In genomic region chr7:149090397-149091195, GRCh38 we compare ENCODE assay signal across 1 cellular context.
TF ChIP-seq lines count a peak whose summit lies in the region.

A gene with protein sequence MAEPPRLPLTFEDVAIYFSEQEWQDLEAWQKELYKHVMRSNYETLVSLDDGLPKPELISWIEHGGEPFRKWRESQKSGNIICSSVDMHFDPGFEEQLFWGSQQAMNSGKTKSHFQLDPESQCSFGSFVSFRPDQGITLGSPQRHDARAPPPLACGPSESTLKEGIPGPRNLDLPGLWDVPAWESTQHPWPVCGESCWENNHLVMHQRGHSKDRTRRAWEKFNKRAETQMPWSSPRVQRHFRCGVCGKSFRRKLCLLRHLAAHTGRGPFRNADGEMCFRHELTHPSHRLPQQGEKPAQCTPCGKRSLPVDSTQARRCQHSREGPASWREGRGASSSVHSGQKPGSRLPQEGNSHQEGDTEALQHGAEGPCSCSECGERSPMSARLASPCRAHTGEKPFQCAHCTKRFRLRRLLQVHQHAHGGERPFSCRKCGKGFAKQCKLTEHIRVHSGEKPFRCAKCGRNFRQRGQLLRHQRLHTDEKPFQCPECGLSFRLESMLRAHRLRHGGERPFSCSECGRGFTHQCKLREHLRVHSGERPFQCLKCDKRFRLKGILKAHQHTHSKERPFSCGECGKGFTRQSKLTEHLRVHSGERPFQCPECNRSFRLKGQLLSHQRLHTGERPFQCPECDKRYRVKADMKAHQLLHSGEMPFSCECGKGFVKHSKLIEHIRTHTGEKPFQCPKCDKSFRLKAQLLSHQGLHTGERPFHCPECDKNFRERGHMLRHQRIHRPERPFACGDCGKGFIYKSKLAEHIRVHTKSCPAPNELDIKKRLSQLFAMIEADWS (minus strand): TSS chr7:149090718. CDS start chr7:149090640, 78 bp downstream.

TF ChIP-seq in K562, 482 proteins besides CTCF, POLR2A, EP300 and RAD21 (continued from another document and continues in another):
- TF ChIP-seq, protein P1, sequence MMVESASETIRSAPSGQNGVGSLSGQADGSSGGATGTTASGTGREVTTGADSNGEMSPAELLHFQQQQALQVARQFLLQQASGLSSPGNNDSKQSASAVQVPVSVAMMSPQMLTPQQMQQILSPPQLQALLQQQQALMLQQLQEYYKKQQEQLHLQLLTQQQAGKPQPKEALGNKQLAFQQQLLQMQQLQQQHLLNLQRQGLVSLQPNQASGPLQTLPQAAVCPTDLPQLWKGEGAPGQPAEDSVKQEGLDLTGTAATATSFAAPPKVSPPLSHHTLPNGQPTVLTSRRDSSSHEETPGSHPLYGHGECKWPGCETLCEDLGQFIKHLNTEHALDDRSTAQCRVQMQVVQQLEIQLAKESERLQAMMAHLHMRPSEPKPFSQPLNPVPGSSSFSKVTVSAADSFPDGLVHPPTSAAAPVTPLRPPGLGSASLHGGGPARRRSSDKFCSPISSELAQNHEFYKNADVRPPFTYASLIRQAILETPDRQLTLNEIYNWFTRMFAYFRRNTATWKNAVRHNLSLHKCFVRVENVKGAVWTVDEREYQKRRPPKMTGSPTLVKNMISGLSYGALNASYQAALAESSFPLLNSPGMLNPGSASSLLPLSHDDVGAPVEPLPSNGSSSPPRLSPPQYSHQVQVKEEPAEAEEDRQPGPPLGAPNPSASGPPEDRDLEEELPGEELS (CRISPR knock-in tag; IDR thresholded peaks at IDR 0.05; ENCODE audit: borderline replicate concordance) = no peak
- 0 out of 2 replicates have a peak, but pooled peaks have one; percentile 10 for TF ChIP-seq NFRKB (IDR thresholded peaks at IDR 0.05; ENCODE audit: low read depth)
- peak; percentile 79; the same call in 1 of the 2 replicates for TF ChIP-seq ZNF263 (CRISPR knock-in tag; IDR thresholded peaks at IDR 0.05; ENCODE audit: borderline replicate concordance)
- TF ChIP-seq ID3 (CRISPR knock-in tag; IDR thresholded peaks at IDR 0.05) = no peak
- TF ChIP-seq ID3 (tag; IDR thresholded peaks at IDR 0.05) = peak; percentile 76; the same call in 1 of the 2 replicates
- TF ChIP-seq PHF8 (IDR thresholded peaks at IDR 0.05; ENCODE audit: borderline replicate concordance, low read length) = peak; percentile 99
- peak; percentile 66; the same call in 1 of the 2 replicates for TF ChIP-seq ZNF830 (CRISPR knock-in tag; IDR thresholded peaks at IDR 0.05)
- TF ChIP-seq ZNF134 (CRISPR knock-in tag; conservative IDR thresholded peaks at IDR 0.05) = no peak
- no peak for TF ChIP-seq TAF15 (IDR thresholded peaks at IDR 0.05; ENCODE audit: low read depth, low read length)
- no peak for TF ChIP-seq NR4A1 (CRISPR knock-in tag; IDR thresholded peaks at IDR 0.05)
- no peak for TF ChIP-seq NR4A1 (tag; IDR thresholded peaks at IDR 0.05)
- no peak for TF ChIP-seq NFYB (IDR thresholded peaks at IDR 0.05; ENCODE audit: extremely low read depth, insufficient read length)
- TF ChIP-seq CBFB (CRISPR knock-in tag; IDR thresholded peaks at IDR 0.05) = no peak
- TF ChIP-seq SETDB1 (IDR thresholded peaks at IDR 0.05; ENCODE audit: low read length) = no peak
- TF ChIP-seq ETS2 (tag; IDR thresholded peaks at IDR 0.05; ENCODE audit: borderline replicate concordance, poor library complexity, severe bottlenecking) = no peak
- TF ChIP-seq, protein P2, sequence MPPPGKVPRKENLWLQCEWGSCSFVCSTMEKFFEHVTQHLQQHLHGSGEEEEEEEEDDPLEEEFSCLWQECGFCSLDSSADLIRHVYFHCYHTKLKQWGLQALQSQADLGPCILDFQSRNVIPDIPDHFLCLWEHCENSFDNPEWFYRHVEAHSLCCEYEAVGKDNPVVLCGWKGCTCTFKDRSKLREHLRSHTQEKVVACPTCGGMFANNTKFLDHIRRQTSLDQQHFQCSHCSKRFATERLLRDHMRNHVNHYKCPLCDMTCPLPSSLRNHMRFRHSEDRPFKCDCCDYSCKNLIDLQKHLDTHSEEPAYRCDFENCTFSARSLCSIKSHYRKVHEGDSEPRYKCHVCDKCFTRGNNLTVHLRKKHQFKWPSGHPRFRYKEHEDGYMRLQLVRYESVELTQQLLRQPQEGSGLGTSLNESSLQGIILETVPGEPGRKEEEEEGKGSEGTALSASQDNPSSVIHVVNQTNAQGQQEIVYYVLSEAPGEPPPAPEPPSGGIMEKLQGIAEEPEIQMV (tag; conservative IDR thresholded peaks at IDR 0.05; ENCODE audit: low read depth) = no peak
- TF ChIP-seq, protein P3, sequence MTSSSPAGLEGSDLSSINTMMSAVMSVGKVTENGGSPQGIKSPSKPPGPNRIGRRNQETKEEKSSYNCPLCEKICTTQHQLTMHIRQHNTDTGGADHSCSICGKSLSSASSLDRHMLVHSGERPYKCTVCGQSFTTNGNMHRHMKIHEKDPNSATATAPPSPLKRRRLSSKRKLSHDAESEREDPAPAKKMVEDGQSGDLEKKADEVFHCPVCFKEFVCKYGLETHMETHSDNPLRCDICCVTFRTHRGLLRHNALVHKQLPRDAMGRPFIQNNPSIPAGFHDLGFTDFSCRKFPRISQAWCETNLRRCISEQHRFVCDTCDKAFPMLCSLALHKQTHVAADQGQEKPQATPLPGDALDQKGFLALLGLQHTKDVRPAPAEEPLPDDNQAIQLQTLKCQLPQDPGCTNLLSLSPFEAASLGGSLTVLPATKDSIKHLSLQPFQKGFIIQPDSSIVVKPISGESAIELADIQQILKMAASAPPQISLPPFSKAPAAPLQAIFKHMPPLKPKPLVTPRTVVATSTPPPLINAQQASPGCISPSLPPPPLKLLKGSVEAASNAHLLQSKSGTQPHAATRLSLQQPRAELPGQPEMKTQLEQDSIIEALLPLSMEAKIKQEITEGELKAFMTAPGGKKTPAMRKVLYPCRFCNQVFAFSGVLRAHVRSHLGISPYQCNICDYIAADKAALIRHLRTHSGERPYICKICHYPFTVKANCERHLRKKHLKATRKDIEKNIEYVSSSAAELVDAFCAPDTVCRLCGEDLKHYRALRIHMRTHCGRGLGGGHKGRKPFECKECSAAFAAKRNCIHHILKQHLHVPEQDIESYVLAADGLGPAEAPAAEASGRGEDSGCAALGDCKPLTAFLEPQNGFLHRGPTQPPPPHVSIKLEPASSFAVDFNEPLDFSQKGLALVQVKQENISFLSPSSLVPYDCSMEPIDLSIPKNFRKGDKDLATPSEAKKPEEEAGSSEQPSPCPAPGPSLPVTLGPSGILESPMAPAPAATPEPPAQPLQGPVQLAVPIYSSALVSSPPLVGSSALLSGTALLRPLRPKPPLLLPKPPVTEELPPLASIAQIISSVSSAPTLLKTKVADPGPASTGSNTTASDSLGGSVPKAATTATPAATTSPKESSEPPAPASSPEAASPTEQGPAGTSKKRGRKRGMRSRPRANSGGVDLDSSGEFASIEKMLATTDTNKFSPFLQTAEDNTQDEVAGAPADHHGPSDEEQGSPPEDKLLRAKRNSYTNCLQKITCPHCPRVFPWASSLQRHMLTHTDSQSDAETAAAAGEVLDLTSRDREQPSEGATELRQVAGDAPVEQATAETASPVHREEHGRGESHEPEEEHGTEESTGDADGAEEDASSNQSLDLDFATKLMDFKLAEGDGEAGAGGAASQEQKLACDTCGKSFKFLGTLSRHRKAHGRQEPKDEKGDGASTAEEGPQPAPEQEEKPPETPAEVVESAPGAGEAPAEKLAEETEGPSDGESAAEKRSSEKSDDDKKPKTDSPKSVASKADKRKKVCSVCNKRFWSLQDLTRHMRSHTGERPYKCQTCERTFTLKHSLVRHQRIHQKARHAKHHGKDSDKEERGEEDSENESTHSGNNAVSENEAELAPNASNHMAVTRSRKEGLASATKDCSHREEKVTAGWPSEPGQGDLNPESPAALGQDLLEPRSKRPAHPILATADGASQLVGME (CRISPR knock-in tag; IDR thresholded peaks at IDR 0.05) = 0 out of 2 replicates have a peak, but pooled peaks have one; percentile 76
- TF ChIP-seq MTA3 (IDR thresholded peaks at IDR 0.05; ENCODE audit: borderline replicate concordance) = peak; percentile 95
- peak; percentile 63 for TF ChIP-seq CHD1 (IDR thresholded peaks at IDR 0.05; ENCODE audit: low read length)
- TF ChIP-seq MGA (IDR thresholded peaks at IDR 0.05) = peak; percentile 88
- no peak for TF ChIP-seq FOXA1 (IDR thresholded peaks at IDR 0.05; ENCODE audit: borderline replicate concordance)
- TF ChIP-seq CBFA2T2 (conservative IDR thresholded peaks at IDR 0.05) = no peak
- TF ChIP-seq ZNF324 (CRISPR knock-in tag; IDR thresholded peaks at IDR 0.05) = no peak
- peak; percentile 97 for TF ChIP-seq FIP1L1 (IDR thresholded peaks at IDR 0.05; ENCODE audit: low read depth, low read length, poor library complexity, severe bottlenecking)
- no peak for TF ChIP-seq ZNF212 (CRISPR knock-in tag; IDR thresholded peaks at IDR 0.05)
- TF ChIP-seq POLR2H (tag; IDR thresholded peaks at IDR 0.05; ENCODE audit: low read depth) = no peak
- TF ChIP-seq PPARD (CRISPR knock-in tag; IDR thresholded peaks at IDR 0.05) = no peak
- TF ChIP-seq SAFB (IDR thresholded peaks at IDR 0.05; ENCODE audit: borderline replicate concordance, low read depth, low read length) = peak; percentile 10; the same call in 1 of the 2 replicates
- TF ChIP-seq CREB1 (IDR thresholded peaks at IDR 0.05) = peak; percentile 48
- peak; percentile 66 for TF ChIP-seq CREB1 (CRISPR knock-in tag; IDR thresholded peaks at IDR 0.05)
- TF ChIP-seq, protein P4, sequence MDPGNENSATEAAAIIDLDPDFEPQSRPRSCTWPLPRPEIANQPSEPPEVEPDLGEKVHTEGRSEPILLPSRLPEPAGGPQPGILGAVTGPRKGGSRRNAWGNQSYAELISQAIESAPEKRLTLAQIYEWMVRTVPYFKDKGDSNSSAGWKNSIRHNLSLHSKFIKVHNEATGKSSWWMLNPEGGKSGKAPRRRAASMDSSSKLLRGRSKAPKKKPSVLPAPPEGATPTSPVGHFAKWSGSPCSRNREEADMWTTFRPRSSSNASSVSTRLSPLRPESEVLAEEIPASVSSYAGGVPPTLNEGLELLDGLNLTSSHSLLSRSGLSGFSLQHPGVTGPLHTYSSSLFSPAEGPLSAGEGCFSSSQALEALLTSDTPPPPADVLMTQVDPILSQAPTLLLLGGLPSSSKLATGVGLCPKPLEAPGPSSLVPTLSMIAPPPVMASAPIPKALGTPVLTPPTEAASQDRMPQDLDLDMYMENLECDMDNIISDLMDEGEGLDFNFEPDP (CRISPR knock-in tag; IDR thresholded peaks at IDR 0.05) = no peak
